Comparison of ENCODE assay signal across 8 cellular contexts in the genomic region with DNA sequence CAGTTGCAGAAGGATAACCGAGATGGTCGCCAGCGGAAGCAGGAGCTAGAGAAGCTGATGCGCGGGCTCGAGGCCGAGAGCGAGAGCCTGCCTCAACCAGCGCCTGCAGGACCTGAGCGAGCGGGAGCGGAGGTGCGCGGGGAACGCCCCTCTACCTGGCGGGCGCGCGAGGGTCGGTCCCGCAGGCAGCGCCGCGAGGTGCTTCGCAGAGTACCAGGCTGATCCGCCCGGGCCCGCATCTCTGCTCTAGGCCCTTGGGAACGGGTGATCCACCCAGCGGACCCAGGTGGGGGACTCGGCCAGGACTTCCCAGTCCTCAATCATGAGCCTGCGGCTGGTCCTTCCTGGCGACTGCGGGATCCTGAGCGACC.
DNase-seq lines count a peak whose midpoint lies in the region; ATAC-seq, FAIRE-seq and TF ChIP-seq lines count a peak whose summit lies in the region.
"Not testable (repeated sequence)": the region's sequence is repeated elsewhere in the genome, so short reads cannot be mapped to it uniquely, and the experiment has no call there.

No MANE protein-coding gene starts in this region.

- H3K27me3 Mint-ChIP-seq in T-helper 17 cell, result not testable (repeated sequence)

- TF ChIP-seq EP300 in GM12878 (IDR thresholded peaks at IDR 0.05; ENCODE audit: borderline replicate concordance in 1 of 2, control insufficient read depth in 1 of 2, low read depth in 2 of 2, low read length in 2 of 2); neural cell (conservative IDR thresholded peaks at IDR 0.05; ENCODE audit: poor library complexity, severe bottlenecking): not testable (repeated sequence)

- TF ChIP-seq CTCF in GM12878 (IDR thresholded peaks at IDR 0.05 in 2 of 3, conservative IDR thresholded peaks at IDR 0.05 in 1 of 3; ENCODE audit: control insufficient read depth in 2 of 3, extremely low read depth in 1 of 3, insufficient read depth in 1 of 3, low read depth in 3 of 3, low read length in 3 of 3); heart right ventricle (IDR thresholded peaks at IDR 0.05); neural cell (IDR thresholded peaks at IDR 0.05; ENCODE audit: poor library complexity, severe bottlenecking); thyroid gland (IDR thresholded peaks at IDR 0.05): not testable (repeated sequence)

- H3K4me3 ChIP-seq in GM23248 (peak overlapping the region; percentile 67), GM12878 (peak overlapping the region; percentile 63; the same call in 1 of the 2 replicates), heart right ventricle (peak overlapping the region; percentile 55 to 86 (median 62)), neural cell (ENCODE audit: low read length) (peak overlapping the region; percentile 66), thyroid gland (replicated peaks in 1 of 3) (peak overlapping the region in 2 of 3 donors; percentile 15 to 38)

- SMC1A ChIA-PET in GM12878 (lab: Charles Lee; ENCODE audit: uncharacterized antibody, unreplicated experiment), result interaction anchor here (0.6 to 1.8 kb wide), 3 partner anchors 49 to 154 kb away, joined by 3 read pairs; no protein-coding TSS in a partner anchor

- not testable (repeated sequence) for TF ChIP-seq POLR2A in GM12878 (IDR thresholded peaks at IDR 0.05; ENCODE audit: low read depth, low read length); thyroid gland (IDR thresholded peaks at IDR 0.05)

- H3K9ac ChIP-seq in GM23248, result peak overlapping the region; percentile 36; the same call in 1 of the 2 replicates
- H3K9ac ChIP-seq in GM12878 (ENCODE audit: control insufficient read depth, insufficient read depth, low read length), result not testable (repeated sequence)
- peak overlapping the region; percentile 66 for H3K9ac ChIP-seq in neural cell (ENCODE audit: low read length)

- peak overlapping the region; percentile 56 for H3K27ac Mint-ChIP-seq in T-helper 17 cell

- H3K36me3 Mint-ChIP-seq in T-helper 17 cell (ENCODE audit: low read depth), result not testable (repeated sequence)

- not testable (repeated sequence) for H3K9me2 ChIP-seq in GM23248 (ENCODE audit: insufficient read depth); neural cell (ENCODE audit: insufficient read depth, low read length)

- not testable (repeated sequence) for H3K36me3 ChIP-seq in GM23248 (ENCODE audit: low read depth); GM12878 (ENCODE audit: control insufficient read depth in 2 of 2, insufficient read depth in 2 of 2, low read length in 1 of 2); heart right ventricle; neural cell (ENCODE audit: insufficient read depth, low read length); thyroid gland

- not testable (repeated sequence) for BruUV-seq in GM12878 (replicated peaks; lab: Mats Ljungman, UMichigan)

- not testable (repeated sequence) for TF ChIP-seq RAD21 in GM12878 (IDR thresholded peaks at IDR 0.05; ENCODE audit: insufficient read depth, low read depth, low read length); neural cell (conservative IDR thresholded peaks at IDR 0.05)

- H3K9me3 ChIP-seq in GM23248 (ENCODE audit: low read depth); T-helper 17 cell (ENCODE audit: control insufficient read depth, low read length, poor library complexity, severe bottlenecking); GM12878 (replicated peaks; ENCODE audit: control insufficient read depth, insufficient read depth, low read length); heart right ventricle; neural cell (ENCODE audit: low read length); thyroid gland: not testable (repeated sequence)

- not testable (repeated sequence) for H3K79me2 ChIP-seq in GM23248 (ENCODE audit: insufficient read depth); GM12878 (ENCODE audit: control insufficient read depth, insufficient read depth, low read length); neural cell (replicated peaks; ENCODE audit: insufficient read depth, low read length)

- RAD21 ChIA-PET in GM12878 (lab: Charles Lee; ENCODE audit: unreplicated experiment), result not testable (repeated sequence)

- peak overlapping the region; percentile 97 for H3K4me3 Mint-ChIP-seq in T-helper 17 cell

- FAIRE-seq in GM12878 (lab: Jason Lieb, UNC), result not testable (repeated sequence)

- H3F3A ChIP-seq in GM23248 (ENCODE audit: insufficient read depth); neural cell (ENCODE audit: insufficient read depth, low read length, poor library complexity, severe bottlenecking): not testable (repeated sequence)

- CTCF ChIA-PET in GM12878 (lab: Yijun Ruan, JAX), result interaction anchor here (2.0 kb wide), 1 partner anchor 40 kb away, joined by 8 read pairs; no protein-coding TSS in a partner anchor

- ATAC-seq in GM18502 (IDR thresholded peaks at IDR 0.05; ENCODE audit: poor library complexity, unreplicated experiment) (peak; percentile 16), HG03354 (IDR thresholded peaks at IDR 0.05; ENCODE audit: poor library complexity, severe bottlenecking, unreplicated experiment) (peak; percentile 19), T-helper 17 cell (peak; percentile 12), GM12878 (peak; percentile 35), heart right ventricle (peak in 4 of 8 donors; percentile 2 to 42 (median 2))

- POLR2A ChIA-PET in GM12878 (lab: Charles Lee), result not testable (repeated sequence)

- in situ Hi-C loops in GM23248 (cut with MboI); GM12878 (cut with MboI): not testable (repeated sequence)

- H3K4me1 ChIP-seq in GM23248 (ENCODE audit: insufficient read depth); GM12878 (ENCODE audit: control insufficient read depth, insufficient read depth, low read length): not testable (repeated sequence)
- H3K4me1 ChIP-seq in heart right ventricle (peaks cover 3 to 17% (median 9%) of the 10 kb centered on the region in 9 donors), thyroid gland (peaks cover 0 to 12% of the 10 kb centered on the region in 2 donors)

- DNase-seq in GM23248; T-helper 17 cell; GM12878 (ENCODE audit: low read depth, low spot score); heart right ventricle: not testable (repeated sequence)
- DNase-seq in thyroid gland, result peak; percentile 20 to 23

- intact Hi-C loops in GM12878 (cut with micrococcal nuclease; ENCODE audit: unreplicated experiment); thyroid gland (cut with DNase I): not testable (repeated sequence)
- intact Hi-C loops in heart right ventricle (cut with DNase I), result loop anchor here in 1 of 10 donors (10.0 kb wide), 1 partner anchor 137 kb away; no protein-coding TSS in a partner anchor

- peaks cover 10% of the 10 kb centered on the region for H3K4me1 Mint-ChIP-seq in T-helper 17 cell

- H3K27ac ChIP-seq in GM23248; GM12878 (ENCODE audit: control insufficient read depth, insufficient read depth): not testable (repeated sequence)
- H3K27ac ChIP-seq in heart right ventricle, result peak overlapping the region in 5 of 10 donors; percentile 22 to 74 (median 65)
- peak overlapping the region; percentile 71 for H3K27ac ChIP-seq in neural cell (ENCODE audit: low read length)
- peak overlapping the region in 2 of 3 donors; percentile 58 to 61 for H3K27ac ChIP-seq in thyroid gland

- H3K4me2 ChIP-seq in GM23248 (ENCODE audit: unreplicated experiment), result peak overlapping the region; percentile 90
- H3K4me2 ChIP-seq in GM12878 (ENCODE audit: control insufficient read depth, insufficient read depth); neural cell (ENCODE audit: low read length): not testable (repeated sequence)

- H4K20me1 ChIP-seq in GM23248 (ENCODE audit: insufficient read depth); GM12878 (ENCODE audit: control insufficient read depth, insufficient read depth); neural cell (ENCODE audit: insufficient read depth): not testable (repeated sequence)

- 0 to 1% methylated on average over 17 to 25 of the region's 35 CpGs for WGBS in GM23248 (ENCODE audit: low coverage in 1 of 2, low lambda C conversion rate in 2 of 2, missing lambda C conversion rate in 2 of 2), 2 experiments
- WGBS in GM12878 (ENCODE audit: insufficient coverage, insufficient replicate concordance, low lambda C conversion rate, missing lambda C conversion rate), result 0% methylated on average over 20 of the region's 35 CpGs
- 0 to 1% methylated on average over 11 to 23 of the region's 35 CpGs for WGBS in heart right ventricle, 2 donors
- WGBS in thyroid gland, 2 donors, result no CpG with 5 or more reads among the region's 35 CpGs

- H2AFZ ChIP-seq in GM23248, result peak overlapping the region; percentile 75
- peak overlapping the region; percentile 56 for H2AFZ ChIP-seq in GM12878 (ENCODE audit: control insufficient read depth, low read depth, low read length)
- not testable (repeated sequence) for H2AFZ ChIP-seq in neural cell (ENCODE audit: low read depth, low read length)

- not testable (repeated sequence) for H3K27me3 ChIP-seq in GM23248 (replicated peaks; ENCODE audit: insufficient read depth); GM12878 (replicated peaks in 1 of 2; ENCODE audit: control insufficient read depth in 2 of 2, insufficient read depth in 2 of 2, low read length in 1 of 2); neural cell (ENCODE audit: insufficient read depth, low read depth, low read length); thyroid gland
- H3K27me3 ChIP-seq in heart right ventricle, result peaks cover 0 to 13% (median 0%) of the 10 kb centered on the region in 7 donors

TF ChIP-seq in GM12878, 131 proteins besides CTCF, POLR2A, EP300 and RAD21:
- 0 out of 2 replicates have a peak, but pooled peaks have one; percentile 30 for TF ChIP-seq IKZF1 (conservative IDR thresholded peaks at IDR 0.05)
- 0 out of 2 replicates have a peak, but pooled peaks have one; percentile 39 for TF ChIP-seq GATAD2B (conservative IDR thresholded peaks at IDR 0.05; ENCODE audit: low read depth)
TF ChIP-seq in GM12878: peak in this region for 2; not testable (repeated sequence) for 129.

TF ChIP-seq in neural cell, 6 proteins besides CTCF, POLR2A, EP300 and RAD21:
- peak; percentile 42 for TF ChIP-seq MXI1 (conservative IDR thresholded peaks at IDR 0.05; ENCODE audit: poor library complexity, severe bottlenecking)
